Comparison of ENCODE assay signal across 8 cellular contexts in genomic region chr10:119650692-119651513, GRCh38. TPM values are rescaled to one million over a fixed set of nuclear protein-coding genes. Genes with fewer than 3 reads are reported as not detected.
A peak's percentile ranks its signal among the peaks of the same experiment; 100 is the strongest.
DNase-seq lines count a peak whose midpoint lies in the region; ATAC-seq and TF ChIP-seq lines count a peak whose summit lies in the region.

BAG3 (plus strand) TSS chr10:119651380; CDS start chr10:119651676, 296 bp downstream.

- no peaks in the 10 kb centered on the region for H3K27me3 ChIP-seq in CD4-positive, alpha-beta T cell (ENCODE audit: control insufficient read depth, insufficient read depth, low read length)
- H3K27me3 ChIP-seq in Peyer's patch (no peaks in the 10 kb centered on the region), esophagus muscularis mucosa (no peaks in the 10 kb centered on the region), muscle layer of duodenum (ENCODE audit: low read depth, low read length) (no peaks in the 10 kb centered on the region)

- H3K27ac Mint-ChIP-seq in CD4-positive, alpha-beta T cell = peak within 1 kb of the TSS; percentile 99
- H3K27ac Mint-ChIP-seq in activated T-cell treated with anti-CD3 and anti-CD28 coated beads, Interleukin-2, amount 50 U/mL, for 72 hours = peak within 1 kb of the TSS; percentile 93

- TF ChIP-seq EP300 in esophagus muscularis mucosa (IDR thresholded peaks at IDR 0.05) = no peak

- H3K4me1 Mint-ChIP-seq in CD4-positive, alpha-beta T cell (ENCODE audit: low read depth) = peaks cover 49% of the 10 kb centered on the region
- peaks cover 44% of the 10 kb centered on the region for H3K4me1 Mint-ChIP-seq in activated T-cell treated with anti-CD3 and anti-CD28 coated beads, Interleukin-2, amount 50 U/mL, for 72 hours (ENCODE audit: low read depth)

- intact Hi-C loops in CD4-positive, alpha-beta T cell (cut with DNase I, micrococcal nuclease) = loop anchor here (1.0 to 10.0 kb wide), 5 partner anchors 54 to 146 kb away; partner anchors contain the start of genes RGS10 (in 2 of the 2), INPP5F (in 1 of the 2) and TIAL1 (in 1 of the 2)
- intact Hi-C loops in esophagus muscularis mucosa (cut with DNase I) = loop anchor here (5.0 kb wide), 1 partner anchor 44 kb away; no protein-coding TSS in a partner anchor

- DNase-seq in CD4-positive, alpha-beta T cell = peak; percentile 60 to 86 (median 74)
- DNase-seq in Peyer's patch (peak; percentile 88 to 95 (median 92)), esophagus muscularis mucosa (ENCODE audit: extremely low spot score) (peak; percentile 98)
- peak; percentile 81 to 85 for DNase-seq in activated T-cell treated with anti-CD3 and anti-CD28 coated beads, Interleukin-2, amount 50 U/mL, for 72 hours
- peak; percentile 55 for DNase-seq in stimulated activated CD8-positive, alpha-beta memory T cell treated with anti-CD3 and anti-CD28 coated beads, Interleukin-7, amount 100 ng/mL, for 24 hours (ENCODE audit: low read depth)

- H3K9me3 Mint-ChIP-seq in CD4-positive, alpha-beta T cell = no peaks in the 10 kb centered on the region
- peaks cover 0 to 1% of the 10 kb centered on the region in 2 donors for H3K9me3 Mint-ChIP-seq in activated T-cell treated with anti-CD3 and anti-CD28 coated beads, Interleukin-2, amount 50 U/mL, for 72 hours

- 1% methylated on average over 26 of the region's 60 CpGs for WGBS in esophagus muscularis mucosa

- H3K27me3 Mint-ChIP-seq in CD4-positive, alpha-beta T cell = no peaks in the 10 kb centered on the region
- H3K27me3 Mint-ChIP-seq in activated T-cell treated with anti-CD3 and anti-CD28 coated beads, Interleukin-2, amount 50 U/mL, for 72 hours (ENCODE audit: low read depth) = no peaks in the 10 kb centered on the region

- peak within 1 kb of the TSS; percentile 100 for H3K4me3 Mint-ChIP-seq in CD4-positive, alpha-beta T cell
- H3K4me3 Mint-ChIP-seq in activated T-cell treated with anti-CD3 and anti-CD28 coated beads, Interleukin-2, amount 50 U/mL, for 72 hours = peak within 1 kb of the TSS; percentile 95 to 99

- no peak for TF ChIP-seq CTCF in CD4-positive, alpha-beta T cell (IDR thresholded peaks at IDR 0.05)
- TF ChIP-seq CTCF in Peyer's patch (IDR thresholded peaks at IDR 0.05) (no peak), esophagus muscularis mucosa (IDR thresholded peaks at IDR 0.05) (peak in 1 of 3 experiments; percentile 11)

- H3K36me3 Mint-ChIP-seq in CD4-positive, alpha-beta T cell (ENCODE audit: low read depth) = peaks cover 21% of the 10 kb centered on the region
- H3K36me3 Mint-ChIP-seq in activated T-cell treated with anti-CD3 and anti-CD28 coated beads, Interleukin-2, amount 50 U/mL, for 72 hours (ENCODE audit: insufficient read depth in 2 of 2) = no peaks in the 10 kb centered on the region

- peak; percentile 52 for ATAC-seq in CD4-positive, alpha-beta T cell (ENCODE audit: poor library complexity)
- peak; percentile 67 for ATAC-seq in GM19372 (IDR thresholded peaks at IDR 0.05; ENCODE audit: low read depth, unreplicated experiment)
- ATAC-seq in HG03565 (IDR thresholded peaks at IDR 0.05; ENCODE audit: unreplicated experiment) = peak; percentile 44
- ATAC-seq in activated T-cell treated with anti-CD3 and anti-CD28 coated beads, Interleukin-2, amount 50 U/mL, for 72 hours (replicated peaks in 1 of 2) = peak; percentile 65 to 73

- H3K4me3 ChIP-seq in Peyer's patch (peak within 1 kb of the TSS; percentile 83 to 97 (median 90)), esophagus muscularis mucosa (peak within 1 kb of the TSS; percentile 77 to 99 (median 94)), muscle layer of duodenum (ENCODE audit: low read depth in 1 of 2, low read length in 2 of 2) (peak within 1 kb of the TSS; percentile 79 to 82)

- POLR2A ChIA-PET in CD4-positive, alpha-beta T cell (lab: Charles Lee) = interaction anchor here (0.8 to 2.2 kb wide), 15 partner anchors 8 to 444 kb away, joined by 3 to 20 read pairs (median 5); partner anchors contain the start of genes GRK5, INPP5F, MCMBP and RGS10

- H3K36me3 ChIP-seq in Peyer's patch (no peaks in the 10 kb centered on the region), esophagus muscularis mucosa (no peaks in the 10 kb centered on the region), muscle layer of duodenum (ENCODE audit: control insufficient read depth in 1 of 2, insufficient read depth in 2 of 2, low read length in 2 of 2) (peaks cover 0 to 3% of the 10 kb centered on the region in 2 donors)

- CTCF ChIA-PET in CD4-positive, alpha-beta T cell (lab: Charles Lee) = interaction anchor here (1.0 to 1.4 kb wide), 2 partner anchors 8 to 36 kb away, joined by 3 read pairs; no protein-coding TSS in a partner anchor

- no peaks in the 10 kb centered on the region for H3K9me3 ChIP-seq in CD4-positive, alpha-beta T cell (ENCODE audit: control insufficient read depth, low read length)
- no peaks in the 10 kb centered on the region for H3K9me3 ChIP-seq in Peyer's patch
- H3K9me3 ChIP-seq in esophagus muscularis mucosa = peaks cover 0 to 3% (median 0%) of the 10 kb centered on the region in 4 donors
- H3K9me3 ChIP-seq in muscle layer of duodenum (ENCODE audit: control insufficient read depth in 1 of 2, low read length in 2 of 2) = no peaks in the 10 kb centered on the region

- TF ChIP-seq POLR2A in Peyer's patch (IDR thresholded peaks at IDR 0.05) (peak; percentile 63 to 83), esophagus muscularis mucosa (IDR thresholded peaks at IDR 0.05; ENCODE audit: low read depth) (peak; percentile 55)

- peak within 1 kb of the TSS; percentile 88 for H3K27ac ChIP-seq in CD4-positive, alpha-beta T cell (ENCODE audit: low read depth, low read length)
- H3K27ac ChIP-seq in Peyer's patch = peak within 1 kb of the TSS; percentile 90 to 98 (median 94)
- H3K27ac ChIP-seq in esophagus muscularis mucosa (replicated peaks in 1 of 4) = peak within 1 kb of the TSS; percentile 98 to 100 (median 99)
- H3K27ac ChIP-seq in muscle layer of duodenum (ENCODE audit: low read length) = peak within 1 kb of the TSS; percentile 95

- H3K4me1 ChIP-seq in Peyer's patch (peaks cover 3 to 27% (median 6%) of the 10 kb centered on the region in 4 donors), esophagus muscularis mucosa (peaks cover 29 to 39% (median 36%) of the 10 kb centered on the region in 4 donors), muscle layer of duodenum (ENCODE audit: control insufficient read depth in 1 of 2, insufficient read depth in 2 of 2, low read length in 2 of 2) (peaks cover 6 to 21% of the 10 kb centered on the region in 2 donors)

RNA-seq across cellular contexts. Expression of gene BAG3, which starts in this region (rescaled TPM):
- total RNA-seq in CD4-positive, alpha-beta T cell = 10 to 100 TPM; 65.1 to 65.8 TPM
- total RNA-seq in Peyer's patch (10 to 100 TPM; 14.9 to 26.4 (median 19.8) TPM), esophagus muscularis mucosa (10 to 100 TPM; 44.0 to 81.7 (median 73.9) TPM)
- total RNA-seq in activated T-cell treated with anti-CD3 and anti-CD28 coated beads, Interleukin-2, amount 50 U/mL, for 72 hours = 10 to 100 TPM; 16.4 to 22.1 TPM

Comparison
In these comparisons a context has a peak if more than half of its experiments do, and no peak if none do; other contexts are left out.
1. Peak in every context shown above with its lines: DNase-seq, ATAC-seq, H3K4me3 ChIP-seq and H3K27ac ChIP-seq.